9 cellular contexts compared by ENCODE assay signal in genomic region chr12:120497524-120498150, GRCh38. TPM values are rescaled to one million over a fixed set of nuclear protein-coding genes. Genes with fewer than 3 reads are reported as not detected.
A peak's percentile ranks its signal among the peaks of the same experiment; 100 is the strongest.
DNase-seq lines count a peak whose midpoint lies in the region; TF ChIP-seq lines count a peak whose summit lies in the region.
"Had no signal": no experiment of that assay in that cellular context is flagged by ENCODE, and none has a peak within 500 bp of the region (broad histone marks: within the 10 kb centered on the region; RNA-seq: fewer than 3 reads in every experiment).

No MANE protein-coding gene starts in this region.

- no peaks in the 10 kb centered on the region for H3K9me3 ChIP-seq in left ventricle myocardium inferior (replicated peaks)
- no peaks in the 10 kb centered on the region for H3K9me3 ChIP-seq in mesenchymal stem cell (ENCODE audit: control insufficient read depth, low read length)
- no peaks in the 10 kb centered on the region for H3K9me3 ChIP-seq in uterus

- peak overlapping the region; percentile 92 for H3K27ac ChIP-seq in left ventricle myocardium inferior (replicated peaks)
- no peak overlapping the region for H3K27ac ChIP-seq in brain microvascular endothelial cell
- no peak overlapping the region for H3K27ac ChIP-seq in mesenchymal stem cell (ENCODE audit: low read length, poor library complexity, severe bottlenecking)
- peak overlapping the region; percentile 83 to 92 for H3K27ac ChIP-seq in uterus

- peaks cover 39% of the 10 kb centered on the region for H3K4me1 ChIP-seq in left ventricle myocardium inferior
- no peaks in the 10 kb centered on the region for H3K4me1 ChIP-seq in mesenchymal stem cell (ENCODE audit: control insufficient read depth, insufficient read depth, low read depth, low read length)
- peaks cover 0 to 8% of the 10 kb centered on the region in 2 donors for H3K4me1 ChIP-seq in uterus

- H3K36me3 ChIP-seq in left ventricle myocardium inferior = peaks cover 35% of the 10 kb centered on the region
- peaks cover 17% of the 10 kb centered on the region for H3K36me3 ChIP-seq in brain microvascular endothelial cell (replicated peaks)
- H3K36me3 ChIP-seq in mesenchymal stem cell (ENCODE audit: control insufficient read depth in 1 of 2, insufficient read depth in 2 of 2, low read depth in 1 of 2, low read length in 2 of 2) = peaks cover 5 to 34% of the 10 kb centered on the region in 2 experiments
- no peaks in the 10 kb centered on the region for H3K36me3 ChIP-seq in uterus

- intact Hi-C loops in left ventricle myocardium inferior (cut with micrococcal nuclease) (no loop called here), cardiac septum (cut with DNase I) (loop anchor here (5.0 kb wide), 1 partner anchor 35 kb away; the partner anchor contains the start of gene RNF10), uterus (cut with DNase I; ENCODE audit: low total_unique reads) (no loop called here)

- no peak overlapping the region for H2AK5ac ChIP-seq in mesenchymal stem cell (ENCODE audit: low read length, severe bottlenecking)

- H2AFZ ChIP-seq in mesenchymal stem cell (ENCODE audit: low read depth, low read length) = no peak overlapping the region

- H3K4ac ChIP-seq in mesenchymal stem cell (ENCODE audit: low read depth in 1 of 2, low read length in 2 of 2) = no peak overlapping the region

- no peak overlapping the region for H3K18ac ChIP-seq in mesenchymal stem cell (ENCODE audit: low read depth in 1 of 2, low read length in 2 of 2)

- no peak for TF ChIP-seq POLR2A in uterus (IDR thresholded peaks at IDR 0.05)

- in situ Hi-C loops in brain microvascular endothelial cell (cut with HindIII; ENCODE audit: low pct_ligation_motif_present, low sequenced_read_pairs) = no loop called here

- H3K27me3 ChIP-seq in left ventricle myocardium inferior (ENCODE audit: low read depth) (no peaks in the 10 kb centered on the region), brain microvascular endothelial cell (replicated peaks) (no peaks in the 10 kb centered on the region), mesenchymal stem cell (ENCODE audit: control insufficient read depth in 1 of 2, insufficient read depth in 1 of 2, low read length in 2 of 2) (no peaks in the 10 kb centered on the region), uterus (no peaks in the 10 kb centered on the region)

- peak overlapping the region; percentile 77 for H3K4me2 ChIP-seq in mesenchymal stem cell (ENCODE audit: low read length, poor library complexity, severe bottlenecking)

- H2BK5ac ChIP-seq in mesenchymal stem cell (ENCODE audit: low read depth, low read length, poor library complexity, severe bottlenecking) = no peak overlapping the region

- H3K79me1 ChIP-seq in mesenchymal stem cell (replicated peaks; ENCODE audit: low read length, poor library complexity, severe bottlenecking) = peaks cover 11% of the 10 kb centered on the region

- TF ChIP-seq CTCF in left ventricle myocardium inferior (IDR thresholded peaks at IDR 0.05; ENCODE audit: borderline replicate concordance) (no peak), brain microvascular endothelial cell (IDR thresholded peaks at IDR 0.05; ENCODE audit: low read depth, low read length, missing control alignments) (no peak), uterus (IDR thresholded peaks at IDR 0.05) (no peak)

- 70% methylated on average over 6 of the region's 9 CpGs for WGBS in mesenchymal stem cell

- no peak overlapping the region for H3K14ac ChIP-seq in mesenchymal stem cell (ENCODE audit: low read length in 2 of 2)

- H2BK12ac ChIP-seq in mesenchymal stem cell (ENCODE audit: low read length in 2 of 2) = no peak overlapping the region

- H4K8ac ChIP-seq in mesenchymal stem cell (ENCODE audit: low read length) = no peak overlapping the region

- no peak overlapping the region for H2BK120ac ChIP-seq in mesenchymal stem cell (ENCODE audit: low read depth, low read length)

- H4K91ac ChIP-seq in mesenchymal stem cell (ENCODE audit: low read length) = no peak overlapping the region

- no peak overlapping the region for H2BK15ac ChIP-seq in mesenchymal stem cell (ENCODE audit: low read depth, poor library complexity, severe bottlenecking)

- DNase-seq in left ventricle myocardium inferior = no peak
- DNase-seq in cardiac septum (ENCODE audit: low spot score) = no peak
- DNase-seq in brain microvascular endothelial cell = peak; percentile 26
- no peak for DNase-seq in mesenchymal stem cell
- no peak for DNase-seq in uterus
- DNase-seq in mucosa of gallbladder (ENCODE audit: low spot score) = no peak
- DNase-seq in 8988T = no peak
- DNase-seq in activated CD4-positive, CD25-positive, alpha-beta regulatory T cell (lab: John Stamatoyannopoulos, UW) = no peak
- DNase-seq: NCI-H2081 had no signal

- peak overlapping the region; percentile 97 for H3K9ac ChIP-seq in mesenchymal stem cell (ENCODE audit: low read length)

- H3K4me3 ChIP-seq in left ventricle myocardium inferior (peak overlapping the region; percentile 99), brain microvascular endothelial cell (ENCODE audit: low read depth, low read length) (peak overlapping the region; percentile 96), mesenchymal stem cell (ENCODE audit: insufficient read depth in 1 of 2, low read depth in 1 of 2, low read length in 2 of 2) (peak overlapping the region in 1 of 2 experiments; percentile 96), uterus (peak overlapping the region; percentile 73 to 92)

- no peak overlapping the region for H3K23ac ChIP-seq in mesenchymal stem cell (ENCODE audit: low read length in 2 of 2)

RNA-seq across cellular contexts. Expression of gene DYNLL1, which starts 1.7 kb away (rescaled TPM):
- total RNA-seq in left ventricle myocardium inferior = 175 TPM
- total RNA-seq in cardiac septum = 243 TPM
- 419 TPM for polyA plus RNA-seq in mesenchymal stem cell (2013, experiment 1 of 2)
- polyA plus RNA-seq in mesenchymal stem cell (2013, experiment 2 of 2) = 417 TPM
- 100 to 1,000 TPM; 239 to 457 (median 291) TPM for total RNA-seq in uterus
- total RNA-seq in mucosa of gallbladder = 393 TPM

RNA-seq across cellular contexts. Expression of gene SRSF9, which starts 28.1 kb away (rescaled TPM):
- total RNA-seq in left ventricle myocardium inferior (34.4 TPM), cardiac septum (38.6 TPM), uterus (100 to 1,000 TPM in 2 of 4 donors, 10 to 100 TPM in 2; 10.5 to 150 (median 91.1) TPM), mucosa of gallbladder (134 TPM)
- 183 TPM for polyA plus RNA-seq in mesenchymal stem cell (2013, experiment 1 of 2)
- 189 TPM for polyA plus RNA-seq in mesenchymal stem cell (2013, experiment 2 of 2)

RNA-seq across cellular contexts. Expression of gene COQ5, which starts 31.3 kb away (rescaled TPM):
- total RNA-seq in left ventricle myocardium inferior (41.8 TPM), cardiac septum (31.8 TPM), uterus (100 to 1,000 TPM in 1 of 4 donors, 10 to 100 TPM in 3; 18.5 to 117 (median 25.9) TPM), mucosa of gallbladder (31.6 TPM)
- polyA plus RNA-seq in mesenchymal stem cell (2013, experiment 1 of 2) = 22.0 TPM
- 21.3 TPM for polyA plus RNA-seq in mesenchymal stem cell (2013, experiment 2 of 2)

RNA-seq across cellular contexts. Expression of gene RNF10, which starts 36.5 kb away (rescaled TPM):
- total RNA-seq in left ventricle myocardium inferior (274 TPM), cardiac septum (249 TPM), uterus (100 to 1,000 TPM in 2 of 4 donors, 10 to 100 TPM in 2; 53.8 to 169 (median 103) TPM), mucosa of gallbladder (195 TPM)
- polyA plus RNA-seq in mesenchymal stem cell (2013, experiment 1 of 2) = 124 TPM
- 131 TPM for polyA plus RNA-seq in mesenchymal stem cell (2013, experiment 2 of 2)

RNA-seq across cellular contexts. Expression of gene GATC, which starts 51.4 kb away (rescaled TPM):
- 12.0 TPM for total RNA-seq in left ventricle myocardium inferior
- total RNA-seq in cardiac septum = 12.9 TPM
- 17.7 TPM for polyA plus RNA-seq in mesenchymal stem cell (2013, experiment 1 of 2)
- polyA plus RNA-seq in mesenchymal stem cell (2013, experiment 2 of 2) = 17.6 TPM
- 10 to 100 TPM; 11.8 to 31.9 (median 18.3) TPM for total RNA-seq in uterus
- total RNA-seq in mucosa of gallbladder = 30.2 TPM

Comparison
In these comparisons a context has a peak if more than half of its experiments do, and no peak if none do; other contexts are left out.
1. H3K27ac ChIP-seq: peak in left ventricle myocardium inferior (single experiment) and uterus (2 of 2); none in brain microvascular endothelial cell (single experiment) and mesenchymal stem cell (single experiment).